1 cellular context compared by ENCODE assay signal in the genomic region with DNA sequence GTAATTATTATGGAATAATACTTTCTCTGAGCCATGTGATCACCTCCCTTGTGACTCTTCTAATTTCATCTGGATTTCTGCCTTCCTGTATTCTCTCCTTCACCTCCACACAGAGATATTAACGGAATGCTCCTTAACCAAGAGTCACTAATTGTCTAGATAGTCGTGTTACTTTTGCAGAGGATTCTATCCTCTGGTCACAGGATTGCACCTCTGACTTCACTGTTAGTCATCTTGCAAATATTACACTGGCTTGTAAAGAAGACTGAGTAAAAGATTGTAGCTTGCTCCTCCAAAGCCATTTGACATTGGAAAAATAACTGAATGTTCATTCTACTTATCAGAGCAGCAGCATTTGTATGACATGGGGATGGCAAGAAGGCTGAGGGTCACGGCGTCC.
TF ChIP-seq lines count a peak whose summit lies in the region.

No MANE protein-coding gene starts in this region.

TF ChIP-seq in SK-N-SH, 30 proteins besides CTCF, POLR2A, EP300 and RAD21:
- TF ChIP-seq REST (IDR thresholded peaks at IDR 0.05; ENCODE audit: low read depth, low read length) (no peak), NFIC (IDR thresholded peaks at IDR 0.05; ENCODE audit: borderline replicate concordance) (no peak)
